Comparison of ENCODE assay signal across 18 cellular contexts in the genomic region with DNA sequence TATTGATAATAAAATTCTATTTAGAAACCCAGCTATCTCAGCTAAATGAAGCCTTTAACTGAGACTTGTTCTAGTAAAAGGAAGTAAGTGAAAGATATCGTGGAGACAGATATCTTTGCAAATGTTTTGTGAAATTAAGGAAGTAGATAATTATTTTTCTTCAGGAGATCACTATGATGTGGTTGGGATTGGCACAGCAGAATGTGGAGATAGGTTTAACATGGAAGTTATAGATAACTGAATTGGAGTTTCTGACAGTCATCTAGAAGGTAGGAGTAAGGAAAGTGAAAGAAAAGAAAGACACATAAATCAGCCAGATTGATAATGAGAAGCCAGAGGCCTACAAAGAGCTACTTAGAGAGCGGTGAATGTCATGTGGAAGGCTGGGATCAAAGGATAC. TPM values are rescaled to one million over a fixed set of nuclear protein-coding genes. Genes with fewer than 3 reads are reported as not detected.
DNase-seq lines count a peak whose midpoint lies in the region; ATAC-seq and TF ChIP-seq lines count a peak whose summit lies in the region.
"Had no signal": no experiment of that assay in that cellular context is flagged by ENCODE, and none has a peak within 500 bp of the region (broad histone marks: within the 10 kb centered on the region; RNA-seq: fewer than 3 reads in every experiment).

No MANE protein-coding gene starts in this region.

- H3K4me1 Mint-ChIP-seq in activated CD8-positive, alpha-beta memory T cell treated with anti-CD3 and anti-CD28 coated beads, Interleukin-2, amount 10 ng/mL, durations not matched to agents 7 days and 5 days: peaks cover 27% of the 10 kb centered on the region

- H4K20me1 ChIP-seq in smooth muscle cell (ENCODE audit: low read depth): no peaks in the 10 kb centered on the region

- H3K36me3 Mint-ChIP-seq in activated CD8-positive, alpha-beta memory T cell treated with anti-CD3 and anti-CD28 coated beads, Interleukin-2, amount 10 ng/mL, durations not matched to agents 7 days and 5 days: peaks cover 74% of the 10 kb centered on the region
- peaks cover 16 to 22% of the 10 kb centered on the region in 2 donors for H3K36me3 Mint-ChIP-seq in activated naive CD4-positive, alpha-beta T cell treated with anti-CD3 and anti-CD28 coated beads, Interleukin-2, amount 50 U/mL, for 72 hours

- H3K36me3 ChIP-seq in smooth muscle cell (ENCODE audit: low read depth): no peaks in the 10 kb centered on the region
- H3K36me3 ChIP-seq in tibial nerve: peaks cover 0 to 57% (median 2%) of the 10 kb centered on the region in 3 donors

- H3K27me3 ChIP-seq in smooth muscle cell (ENCODE audit: low read depth) (no peaks in the 10 kb centered on the region), tibial nerve (no peaks in the 10 kb centered on the region)
- H3K27me3 ChIP-seq: upper lobe of right lung had no signal

- no peak for TF ChIP-seq POLR2A in tibial nerve (IDR thresholded peaks at IDR 0.05)

- H3K9me3 Mint-ChIP-seq in activated CD8-positive, alpha-beta memory T cell treated with anti-CD3 and anti-CD28 coated beads, Interleukin-2, amount 10 ng/mL, durations not matched to agents 7 days and 5 days (ENCODE audit: low read depth): no peaks in the 10 kb centered on the region
- H3K9me3 Mint-ChIP-seq in activated naive CD4-positive, alpha-beta T cell treated with anti-CD3 and anti-CD28 coated beads, Interleukin-2, amount 50 U/mL, for 72 hours: no peaks in the 10 kb centered on the region

- 69% methylated on average over 2 of the region's 2 CpGs for WGBS in smooth muscle cell (ENCODE audit: low lambda C conversion rate)
- WGBS in tibial nerve, 2 donors: 75 to 83% methylated on average over 2 of the region's 2 CpGs

- ATAC-seq in activated CD8-positive, alpha-beta memory T cell treated with anti-CD3 and anti-CD28 coated beads, Interleukin-2, amount 10 ng/mL, durations not matched to agents 7 days and 5 days: no peak
- ATAC-seq in activated naive CD4-positive, alpha-beta T cell treated with anti-CD3 and anti-CD28 coated beads, Interleukin-2, amount 50 U/mL, for 72 hours: no peak
- ATAC-seq in GM21786 (IDR thresholded peaks at IDR 0.05; ENCODE audit: unreplicated experiment): no peak
- ATAC-seq: left cardiac atrium, upper lobe of right lung had no signal

- no peaks in the 10 kb centered on the region for H3K79me2 ChIP-seq in smooth muscle cell (ENCODE audit: low read depth)

- H3K27ac Mint-ChIP-seq in activated CD8-positive, alpha-beta memory T cell treated with anti-CD3 and anti-CD28 coated beads, Interleukin-2, amount 10 ng/mL, durations not matched to agents 7 days and 5 days: peak overlapping the region; percentile 63
- H3K27ac Mint-ChIP-seq in activated naive CD4-positive, alpha-beta T cell treated with anti-CD3 and anti-CD28 coated beads, Interleukin-2, amount 50 U/mL, for 72 hours: peak overlapping the region; percentile 6 to 31

- H3K27ac ChIP-seq in smooth muscle cell (ENCODE audit: low read depth) (no peak overlapping the region), tibial nerve (no peak overlapping the region)
- H3K27ac ChIP-seq: upper lobe of right lung had no signal

- H3K9me3 ChIP-seq in smooth muscle cell (replicated peaks; ENCODE audit: low read depth): no peaks in the 10 kb centered on the region
- H3K9me3 ChIP-seq in tibial nerve: no peaks in the 10 kb centered on the region
- H3K9me3 ChIP-seq: upper lobe of right lung had no signal

- H3K4me3 ChIP-seq in smooth muscle cell (no peak overlapping the region), tibial nerve (no peak overlapping the region)
- H3K4me3 ChIP-seq: upper lobe of right lung had no signal

- peak overlapping the region; percentile 53 for H3K4me3 Mint-ChIP-seq in activated CD8-positive, alpha-beta memory T cell treated with anti-CD3 and anti-CD28 coated beads, Interleukin-2, amount 10 ng/mL, durations not matched to agents 7 days and 5 days

- TF ChIP-seq EP300 in tibial nerve (IDR thresholded peaks at IDR 0.05): no peak

- DNase-seq in activated CD8-positive, alpha-beta memory T cell treated with anti-CD3 and anti-CD28 coated beads, Interleukin-2, amount 10 ng/mL, durations not matched to agents 7 days and 5 days: no peak
- no peak for DNase-seq in activated CD8-positive, alpha-beta memory T cell treated with anti-CD3 and anti-CD28 coated beads, Interleukin-2, amount 50 U/mL, for 48 hours
- DNase-seq in MV-4-11 (lab: John Stamatoyannopoulos, UW) (peak; percentile 28), smooth muscle cell (lab: John Stamatoyannopoulos, UW; ENCODE audit: unreplicated experiment) (no peak), tibial nerve (ENCODE audit: low spot score in 2 of 2) (no peak), NCI-H82 treated with DMSO at 0.1 percent for 48 hours (lab: John Stamatoyannopoulos, UW; ENCODE audit: unreplicated experiment) (no peak)
- DNase-seq in activated naive CD4-positive, alpha-beta T cell treated with anti-CD3 and anti-CD28 coated beads, Interleukin-2, amount 50 U/mL, for 72 hours (ENCODE audit: low spot score in 2 of 2): no peak
- DNase-seq: ACHN, amniotic stem cell, KG1, left cardiac atrium, NCI-H1436 treated with DMSO at 0.1 percent for 48 hours, NCI-H2227 treated with DMSO at 0.1 percent for 48 hours, SIG-M5, upper lobe of right lung had no signal

- no peaks in the 10 kb centered on the region for H3F3A ChIP-seq in smooth muscle cell (ENCODE audit: low read depth)

- H3K4me1 ChIP-seq in smooth muscle cell (ENCODE audit: low read depth) (no peaks in the 10 kb centered on the region), tibial nerve (no peaks in the 10 kb centered on the region)

- H2AFZ ChIP-seq in smooth muscle cell (ENCODE audit: low read depth): peak overlapping the region; percentile 69

- no peak overlapping the region for H3K4me2 ChIP-seq in smooth muscle cell

- H3K27me3 Mint-ChIP-seq in activated CD8-positive, alpha-beta memory T cell treated with anti-CD3 and anti-CD28 coated beads, Interleukin-2, amount 10 ng/mL, durations not matched to agents 7 days and 5 days: no peaks in the 10 kb centered on the region

- TF ChIP-seq CTCF in smooth muscle cell (IDR thresholded peaks at IDR 0.05; ENCODE audit: borderline replicate concordance, insufficient read depth, poor library complexity, severe bottlenecking) (no peak), tibial nerve (IDR thresholded peaks at IDR 0.05) (no peak)

- CTCF ChIA-PET in activated CD8-positive, alpha-beta memory T cell treated with anti-CD3 and anti-CD28 coated beads, Interleukin-2, amount 10 ng/mL, durations not matched to agents 7 days and 5 days (lab: Charles Lee): interaction anchor here (1.2 kb wide), 1 partner anchor 15 kb away, joined by 4 read pairs; no protein-coding TSS in a partner anchor

- H3K9ac ChIP-seq in smooth muscle cell (ENCODE audit: low read depth): no peak overlapping the region

RNA-seq across cellular contexts. Expression of a gene that starts 4.7 kb away (rescaled TPM):
- not detected for total RNA-seq in activated CD8-positive, alpha-beta memory T cell treated with anti-CD3 and anti-CD28 coated beads, Interleukin-2, amount 10 ng/mL, durations not matched to agents 7 days and 5 days
- not detected for total RNA-seq in activated naive CD4-positive, alpha-beta T cell treated with anti-CD3 and anti-CD28 coated beads, Interleukin-2, amount 50 U/mL, for 72 hours
- total RNA-seq in smooth muscle cell: not detected in 2 replicates
- not detected in 2 replicates for polyA plus RNA-seq in smooth muscle cell
- under 1 TPM in 1 of 4 donors, not detected in 3; 0.30 TPM for total RNA-seq in tibial nerve
- total RNA-seq: cerebellum, mucosa of gallbladder had no signal

RNA-seq across cellular contexts. Expression of a gene that starts 7.3 kb away (rescaled TPM):
- total RNA-seq in activated CD8-positive, alpha-beta memory T cell treated with anti-CD3 and anti-CD28 coated beads, Interleukin-2, amount 10 ng/mL, durations not matched to agents 7 days and 5 days: 100 to 1,000 TPM in 1 of 2 experiments, 10 to 100 TPM in 1; 94.1 to 109 TPM
- 10 to 100 TPM; 23.6 to 46.5 TPM for total RNA-seq in activated naive CD4-positive, alpha-beta T cell treated with anti-CD3 and anti-CD28 coated beads, Interleukin-2, amount 50 U/mL, for 72 hours
- total RNA-seq in smooth muscle cell: 0.90 TPM in 1 of 2 replicates, not detected in the other
- polyA plus RNA-seq in smooth muscle cell: 1.2 TPM in 1 of 2 replicates, not detected in the other
- total RNA-seq in tibial nerve: 10 to 100 TPM in 1 of 4 donors, 1 to 10 TPM in 3; 8.5 to 15.0 (median 8.9) TPM

RNA-seq across cellular contexts. Expression of a gene that starts 17.5 kb away (rescaled TPM):
- 10 to 100 TPM; 70.3 to 92.0 TPM for total RNA-seq in activated CD8-positive, alpha-beta memory T cell treated with anti-CD3 and anti-CD28 coated beads, Interleukin-2, amount 10 ng/mL, durations not matched to agents 7 days and 5 days
- 10 to 100 TPM in 1 of 2 donors, 1 to 10 TPM in 1; 9.7 to 11.1 TPM for total RNA-seq in activated naive CD4-positive, alpha-beta T cell treated with anti-CD3 and anti-CD28 coated beads, Interleukin-2, amount 50 U/mL, for 72 hours
- total RNA-seq in smooth muscle cell: 1.3 and 3.7 TPM in 2 replicates
- polyA plus RNA-seq in smooth muscle cell: 5.5 and 12.7 TPM in 2 replicates
- 10 to 100 TPM in 3 of 4 donors, 1 to 10 TPM in 1; 1.5 to 21.6 (median 17.1) TPM for total RNA-seq in tibial nerve
- total RNA-seq: cerebellum had no signal

RNA-seq across cellular contexts. Expression of a gene that starts 59.3 kb away (rescaled TPM):
- total RNA-seq in activated CD8-positive, alpha-beta memory T cell treated with anti-CD3 and anti-CD28 coated beads, Interleukin-2, amount 10 ng/mL, durations not matched to agents 7 days and 5 days: 100 to 1,000 TPM in 1 of 2 experiments, 10 to 100 TPM in 1; 96.4 to 119 TPM
- total RNA-seq in activated naive CD4-positive, alpha-beta T cell treated with anti-CD3 and anti-CD28 coated beads, Interleukin-2, amount 50 U/mL, for 72 hours: 10 to 100 TPM; 40.1 to 73.7 TPM
- 28.0 and 36.3 TPM in 2 replicates for total RNA-seq in smooth muscle cell
- 8.8 and 12.4 TPM in 2 replicates for polyA plus RNA-seq in smooth muscle cell
- total RNA-seq in tibial nerve: 100 to 1,000 TPM in 1 of 4 donors, 10 to 100 TPM in 3; 60.7 to 105 (median 85.4) TPM
